Comparison of ENCODE assay signal across 23 cellular contexts in the genomic region with DNA sequence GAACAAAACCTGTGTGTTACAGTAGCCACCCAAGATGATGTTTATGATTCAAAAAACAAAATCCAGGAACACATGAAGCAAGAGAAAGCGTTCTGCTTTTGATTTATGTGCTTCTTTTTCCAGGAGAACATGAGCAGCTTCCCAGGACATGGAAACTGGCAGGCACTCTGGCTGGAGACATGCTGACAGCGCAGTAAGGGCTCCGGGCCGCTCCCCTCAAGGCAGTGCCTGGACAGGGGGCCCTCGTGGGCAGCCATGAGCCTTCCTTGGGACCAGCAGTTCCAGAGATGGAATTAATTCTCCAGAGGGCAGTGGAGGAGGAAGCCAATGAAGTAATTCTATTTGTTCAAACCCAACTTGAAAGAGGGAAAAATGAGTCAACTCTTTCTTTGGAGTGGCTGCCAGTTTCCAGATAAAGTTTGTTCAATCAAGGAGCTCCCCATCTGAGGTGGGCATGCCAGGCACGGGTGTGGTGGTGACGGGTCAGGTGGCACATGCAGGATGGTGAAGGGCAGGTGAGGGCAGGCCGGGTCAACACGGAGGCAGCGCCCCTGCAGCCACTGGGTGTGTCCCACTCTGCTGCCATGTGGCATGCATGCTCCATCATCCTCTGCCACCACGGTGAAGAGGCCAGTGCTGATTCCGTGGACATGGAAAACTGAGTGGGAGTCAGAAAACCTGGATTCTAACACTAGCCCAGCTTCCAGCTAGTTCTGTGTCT.
"Had no signal": no experiment of that assay in that cellular context is flagged by ENCODE, and none has a peak within 500 bp of the region (broad histone marks: within the 10 kb centered on the region; RNA-seq: fewer than 3 reads in every experiment).

No MANE protein-coding gene starts in this region.

- H3K4me3 Mint-ChIP-seq: activated B cell treated with CpG ODN at 0.5 μM for 24 hours; activated CD8-positive, alpha-beta T cell treated with anti-CD3 and anti-CD28 coated beads, Interleukin-2, amount 10 ng/mL, durations not matched to agents 7 days and 5 days; activated T-cell treated with anti-CD3 and anti-CD28 coated beads, Interleukin-2, amount 50 U/mL, for 72 hours; effector memory CD8-positive, alpha-beta T cell; memory B cell; neural crest cell had no signal

- DNase-seq: activated B cell treated with CpG ODN at 0.5 μM for 24 hours; activated CD4-positive, alpha-beta T cell treated with anti-CD3 and anti-CD28 coated beads for 4 hours; activated CD8-positive, alpha-beta T cell treated with anti-CD3 and anti-CD28 coated beads, Interleukin-2, amount 10 ng/mL, durations not matched to agents 7 days and 5 days; activated gamma-delta T cell treated with Interleukin-2 at 50 U/mL for 16 hours; activated T-cell treated with anti-CD3 and anti-CD28 coated beads, Interleukin-2, amount 50 U/mL, for 72 hours; dermis blood vessel endothelial cell; effector memory CD8-positive, alpha-beta T cell; heart left ventricle; kidney glomerular epithelial cell; mucosa of descending colon; naive B cell; pancreas; SK-N-SH; stimulated activated CD8-positive, alpha-beta memory T cell treated with anti-CD3 and anti-CD28 coated beads, Interleukin-4, amount 100 ng/mL, for 48 hours; stimulated activated naive CD4-positive, alpha-beta T cell; T-helper 9 cell; transverse colon had no signal

- ATAC-seq: activated CD8-positive, alpha-beta T cell treated with anti-CD3 and anti-CD28 coated beads, Interleukin-2, amount 10 ng/mL, durations not matched to agents 7 days and 5 days; activated naive CD4-positive, alpha-beta T cell treated with anti-CD3 and anti-CD28 coated beads, Interleukin-2, amount 50 U/mL, for 72 hours; activated T-cell treated with anti-CD3 and anti-CD28 coated beads, Interleukin-2, amount 50 U/mL, for 72 hours; effector memory CD8-positive, alpha-beta T cell; heart left ventricle; mucosa of descending colon; pancreas had no signal

- H3K9me3 Mint-ChIP-seq: activated B cell treated with CpG ODN at 0.5 μM for 24 hours; activated naive CD4-positive, alpha-beta T cell treated with anti-CD3 and anti-CD28 coated beads, Interleukin-2, amount 50 U/mL, for 72 hours; activated T-cell treated with anti-CD3 and anti-CD28 coated beads, Interleukin-2, amount 50 U/mL, for 72 hours; effector memory CD8-positive, alpha-beta T cell; memory B cell; neural crest cell had no signal

- H3K4me1 ChIP-seq: adrenal gland, pancreas, transverse colon, vagina had no signal

- H3K9ac ChIP-seq: SK-N-SH had no signal

- H3K36me3 ChIP-seq: vagina had no signal

- H3K27me3 ChIP-seq: adrenal gland, cardiac muscle cell, heart left ventricle, pancreas, transverse colon, vagina had no signal

- H3K9me3 ChIP-seq: adrenal gland, heart left ventricle, mucosa of descending colon, pancreas, SK-N-SH, transverse colon, vagina had no signal

- H3K4me2 ChIP-seq: SK-N-SH had no signal

- H3K4me3 ChIP-seq: adrenal gland, cardiac muscle cell, heart left ventricle, mucosa of descending colon, pancreas, transverse colon, vagina had no signal

- H3K27ac ChIP-seq: adrenal gland, cardiac muscle cell, heart left ventricle, pancreas, transverse colon, vagina had no signal

- H3K27me3 Mint-ChIP-seq: activated B cell treated with CpG ODN at 0.5 μM for 24 hours; effector memory CD8-positive, alpha-beta T cell; memory B cell; naive B cell had no signal
